7 cellular contexts compared by ENCODE assay signal in the genomic region with DNA sequence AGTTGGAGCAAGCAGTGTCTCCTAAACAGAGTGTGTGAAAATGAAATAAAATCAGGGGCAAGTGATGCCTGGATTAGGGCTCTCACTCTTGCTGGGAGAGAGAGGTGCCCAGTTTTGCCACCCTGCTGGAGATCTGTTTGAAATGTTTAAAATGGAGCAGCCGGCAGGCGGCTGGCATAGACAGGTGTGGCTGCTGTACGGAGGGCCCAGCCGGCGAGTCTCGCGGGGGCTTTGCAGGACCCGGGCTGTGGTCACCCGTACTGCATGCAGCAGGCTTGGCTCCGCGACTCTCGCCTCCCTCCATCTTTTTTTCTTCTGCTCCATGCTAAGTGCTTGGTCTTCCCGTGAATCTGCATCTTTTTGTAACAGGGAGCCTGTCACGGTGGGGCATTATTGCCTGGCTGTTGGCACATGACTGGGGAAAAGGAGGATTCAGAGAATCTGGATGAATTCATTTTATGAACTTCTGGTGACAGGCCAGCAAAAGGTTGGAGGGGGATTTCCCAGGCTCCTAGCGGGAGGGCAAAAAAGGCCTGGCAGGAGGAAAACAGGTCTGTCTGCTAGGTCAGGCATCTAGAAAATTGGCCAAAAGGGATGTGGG. TPM values are rescaled to one million over a fixed set of nuclear protein-coding genes. Genes with fewer than 3 reads are reported as not detected.
DNase-seq lines count a peak whose midpoint lies in the region; ATAC-seq and TF ChIP-seq lines count a peak whose summit lies in the region.

No MANE protein-coding gene starts in this region.

- ATAC-seq in HG02852 (IDR thresholded peaks at IDR 0.05; ENCODE audit: unreplicated experiment) (no peak), HG02588 (IDR thresholded peaks at IDR 0.05; ENCODE audit: unreplicated experiment) (no peak)

- no peaks in the 10 kb centered on the region for H3K36me3 ChIP-seq in esophagus (ENCODE audit: control insufficient read depth in 2 of 2, insufficient read depth in 2 of 2, low read length in 1 of 2)

- H3K4me3 ChIP-seq in GM12875 (ENCODE audit: low read depth, low read length) (peak overlapping the region; percentile 72), esophagus (ENCODE audit: low read depth in 1 of 2, low read length in 2 of 2) (peak overlapping the region; percentile 79 to 95)

- H3K4me3 Mint-ChIP-seq in nephron progenitor cell = peak overlapping the region; percentile 94

- H3K4me1 ChIP-seq in esophagus (ENCODE audit: control insufficient read depth in 2 of 2, insufficient read depth in 2 of 2, low read length in 1 of 2) = peaks cover 2 to 8% of the 10 kb centered on the region in 2 donors

- TF ChIP-seq CTCF in GM12875 (IDR thresholded peaks at IDR 0.05; ENCODE audit: borderline replicate concordance, insufficient read depth, low read depth, low read length) = no peak
- TF ChIP-seq CTCF in RWPE1 (conservative IDR thresholded peaks at IDR 0.05; ENCODE audit: low read depth) = no peak
- no peak for TF ChIP-seq CTCF in nephron progenitor cell (IDR thresholded peaks at IDR 0.05)

- H3K27me3 Mint-ChIP-seq in nephron progenitor cell (ENCODE audit: low read depth, poor library complexity) = peaks cover 12% of the 10 kb centered on the region

- DNase-seq in RWPE1 (ENCODE audit: low spot score) = peak; percentile 20
- DNase-seq in nephron progenitor cell = peak; percentile 38
- DNase-seq in stimulated activated CD4-positive, alpha-beta T cell treated with anti-CD3 and anti-CD28 coated beads, Interleukin-15, amount 100 ng/mL, for 24 hours = no peak

- H3K9me3 ChIP-seq in esophagus (ENCODE audit: control insufficient read depth in 2 of 2, insufficient read depth in 1 of 2, low read depth in 1 of 2, low read length in 1 of 2) = no peaks in the 10 kb centered on the region

- POLR2A ChIA-PET in RWPE1 (lab: Yijun Ruan, JAX; ENCODE audit: low non-redundant PET) = no interaction called here

- CTCF ChIA-PET in RWPE1 (lab: Yijun Ruan, JAX) = interaction anchor here (0.9 to 3.6 kb wide), 3 partner anchors 11 to 110 kb away, joined by 3 to 71 read pairs (median 4); no protein-coding TSS in a partner anchor

- peaks cover 48% of the 10 kb centered on the region for H3K4me1 Mint-ChIP-seq in nephron progenitor cell

- no peaks in the 10 kb centered on the region for H3K9me3 Mint-ChIP-seq in nephron progenitor cell

- H3K27ac Mint-ChIP-seq in nephron progenitor cell = peak overlapping the region; percentile 52

- H3K36me3 Mint-ChIP-seq in nephron progenitor cell (ENCODE audit: low read depth) = peaks cover 19% of the 10 kb centered on the region

- no peaks in the 10 kb centered on the region for H3K27me3 ChIP-seq in esophagus (ENCODE audit: control insufficient read depth in 1 of 2, insufficient read depth in 2 of 2, low read length in 2 of 2)

- 10 to 15% methylated on average over 15 of the region's 15 CpGs for WGBS in esophagus, 2 donors

- H3K27ac ChIP-seq in RWPE1 = peak overlapping the region; percentile 83
- peak overlapping the region in 1 of 2 donors; percentile 93 for H3K27ac ChIP-seq in esophagus (ENCODE audit: low read depth in 2 of 2, low read length in 1 of 2)

RNA-seq across cellular contexts. Expression of a gene that starts 1.8 kb away (rescaled TPM):
- polyA plus RNA-seq in esophagus = 10 to 100 TPM; 36.2 to 39.5 TPM

RNA-seq across cellular contexts. Expression of a gene that starts 15.7 kb away (rescaled TPM):
- polyA plus RNA-seq in esophagus = 10 to 100 TPM; 16.1 to 27.6 TPM
